Comparison of ENCODE assay signal across 8 cellular contexts in genomic region chr5:102223542-102224444, GRCh38.
DNase-seq lines count a peak whose midpoint lies in the region; ATAC-seq and TF ChIP-seq lines count a peak whose summit lies in the region.

No MANE protein-coding gene starts in this region.

- POLR2A ChIA-PET in HCT116 (lab: Charles Lee), result no interaction called here

- TF ChIP-seq RAD21 in HCT116 (IDR thresholded peaks at IDR 0.05; ENCODE audit: low read depth), result peak; percentile 71

- TF ChIP-seq CTCF in HCT116 (IDR thresholded peaks at IDR 0.05 in 2 of 3, conservative IDR thresholded peaks at IDR 0.05 in 1 of 3; ENCODE audit: borderline replicate concordance in 1 of 3, insufficient read depth in 1 of 3, low read depth in 2 of 3, low read length in 2 of 3) (peak; percentile 44 to 73 (median 48); a peak in 4 of 6 replicates), choroid plexus epithelial cell (conservative IDR thresholded peaks at IDR 0.05; ENCODE audit: low read depth, low read length) (peak; percentile 58), neutrophil (IDR thresholded peaks at IDR 0.05) (peak; percentile 64)

- BruUV-seq in HCT116 (replicated peaks; lab: Mats Ljungman, UMichigan), result no TSS peak

- H4K20me1 ChIP-seq in HCT116 (ENCODE audit: insufficient read depth), result no peaks in the 10 kb centered on the region

- H3K4me3 ChIP-seq in HCT116 (replicated peaks in 1 of 2; ENCODE audit: low read depth in 1 of 2, low read length in 2 of 2) (no peak overlapping the region), choroid plexus epithelial cell (ENCODE audit: low read depth, low read length) (no peak overlapping the region), neutrophil (ENCODE audit: low read depth in 1 of 2, low read length in 1 of 2) (no peak overlapping the region), aorta (ENCODE audit: low read length in 2 of 2) (no peak overlapping the region)

- H3K4me2 ChIP-seq in HCT116 (ENCODE audit: low read length), result no peak overlapping the region

- TF ChIP-seq POLR2A in HCT116 (IDR thresholded peaks at IDR 0.05; ENCODE audit: borderline replicate concordance, extremely low read depth, insufficient read depth, insufficient read length), result no peak

- H3K4me1 ChIP-seq in HCT116 (ENCODE audit: control insufficient read depth in 1 of 2, insufficient read depth in 2 of 2, low read length in 2 of 2) (no peaks in the 10 kb centered on the region), neutrophil (ENCODE audit: control insufficient read depth in 1 of 2, insufficient read depth in 1 of 2, low read depth in 1 of 2, low read length in 1 of 2) (no peaks in the 10 kb centered on the region), aorta (ENCODE audit: control insufficient read depth in 1 of 2, insufficient read depth in 2 of 2, low read length in 2 of 2) (no peaks in the 10 kb centered on the region)

- RAD21 ChIA-PET in HCT116 (lab: Charles Lee; ENCODE audit: low non-redundant PET in 1 of 2, low total read pairs in 2 of 2, uncharacterized antibody in 2 of 2, unreplicated experiment in 2 of 2), result no interaction called here

- H3K79me2 ChIP-seq in HCT116 (ENCODE audit: insufficient read depth, low read length), result no peaks in the 10 kb centered on the region

- ATAC-seq in HCT116 (no peak), GM19463 (IDR thresholded peaks at IDR 0.05; ENCODE audit: unreplicated experiment) (no peak), aorta (ENCODE audit: low FRiP score) (no peak)

- H3K27me3 ChIP-seq in HCT116 (ENCODE audit: insufficient read depth, low read length) (no peaks in the 10 kb centered on the region), neutrophil (no peaks in the 10 kb centered on the region), aorta (ENCODE audit: control insufficient read depth in 1 of 2, insufficient read depth in 2 of 2, low read length in 1 of 2) (no peaks in the 10 kb centered on the region)

- intact Hi-C loops in HCT116 (cut with micrococcal nuclease) (loop anchor here (2.0 kb wide), 1 partner anchor 281 kb away; no protein-coding TSS in a partner anchor), aorta (cut with DNase I) (no loop called here)

- H3K9ac ChIP-seq in HCT116 (ENCODE audit: low read length), result no peak overlapping the region

- H3K27ac ChIP-seq in HCT116 (ENCODE audit: low read depth, low read length), result no peak overlapping the region
- no peak overlapping the region for H3K27ac ChIP-seq in neutrophil
- H3K27ac ChIP-seq in aorta (ENCODE audit: low read depth in 1 of 2, low read length in 2 of 2), result no peak overlapping the region

- H2AFZ ChIP-seq in HCT116 (ENCODE audit: low read depth, low read length, poor library complexity, severe bottlenecking), result peak overlapping the region; percentile 11

- H3K36me3 ChIP-seq in HCT116 (ENCODE audit: control insufficient read depth in 1 of 2, insufficient read depth in 2 of 2, low read length in 2 of 2) (no peaks in the 10 kb centered on the region), neutrophil (no peaks in the 10 kb centered on the region), aorta (ENCODE audit: control insufficient read depth in 1 of 2, insufficient read depth in 2 of 2, low read length in 1 of 2) (no peaks in the 10 kb centered on the region)

- CTCF ChIA-PET in HCT116 (lab: Charles Lee), result no interaction called here

- H3K9me3 ChIP-seq in HCT116 (ENCODE audit: control insufficient read depth in 1 of 2, insufficient read depth in 1 of 2, low read depth in 1 of 2, low read length in 2 of 2) (peaks cover 0 to 6% of the 10 kb centered on the region in 2 experiments; a peak in 1 of 4 replicates), neutrophil (no peaks in the 10 kb centered on the region), aorta (ENCODE audit: control insufficient read depth, low read length) (no peaks in the 10 kb centered on the region)

- H3K9me2 ChIP-seq in HCT116 (ENCODE audit: insufficient read depth), result no peaks in the 10 kb centered on the region

- 83 to 85% methylated on average over 5 of the region's 5 CpGs for WGBS in aorta, 2 donors

- DNase-seq in NCI-H2107 treated with DMSO at 0.1 percent for 48 hours (lab: John Stamatoyannopoulos, UW; ENCODE audit: unreplicated experiment) (peak; percentile 4), NCI-H2107 (lab: John Stamatoyannopoulos, UW) (no peak), HCT116 (ENCODE audit: low read depth, low spot score) (peak; percentile 41), NCI-H345 (lab: John Stamatoyannopoulos, UW) (peak; percentile 56), choroid plexus epithelial cell (ENCODE audit: low read depth) (peak; percentile 56), aorta (no peak)

TF ChIP-seq in HCT116, 20 proteins besides CTCF, POLR2A, EP300 and RAD21:
- TF ChIP-seq EZH2phosphoT487 (IDR thresholded peaks at IDR 0.05; ENCODE audit: borderline replicate concordance) (no peak), MAX (IDR thresholded peaks at IDR 0.05) (no peak), REST (IDR thresholded peaks at IDR 0.05; ENCODE audit: low read depth) (no peak), SRF (IDR thresholded peaks at IDR 0.05; ENCODE audit: low read depth) (no peak), CBX3 (IDR thresholded peaks at IDR 0.05; ENCODE audit: low read depth) (no peak), TCF7L2 (IDR thresholded peaks at IDR 0.05; ENCODE audit: borderline replicate concordance, extremely low read depth, insufficient read depth, insufficient read length) (no peak), EZH2 (IDR thresholded peaks at IDR 0.05) (no peak), CEBPB (IDR thresholded peaks at IDR 0.05; ENCODE audit: low read depth) (no peak), ATF3 (IDR thresholded peaks at IDR 0.05) (no peak)

Comparison
In these comparisons a context has a peak if more than half of its experiments do, and no peak if none do; other contexts are left out.
1. DNase-seq: peak in NCI-H2107 treated with DMSO at 0.1 percent for 48 hours (single experiment), HCT116 (single experiment), NCI-H345 (single experiment) and choroid plexus epithelial cell (single experiment); none in NCI-H2107 (single experiment) and aorta (0 of 2).
2. Peak in every context shown above with its lines, with median percentiles within 50 percentile points of each other: CTCF ChIP-seq.